ENCODE assay signal across 12 cellular contexts in the genomic region with DNA sequence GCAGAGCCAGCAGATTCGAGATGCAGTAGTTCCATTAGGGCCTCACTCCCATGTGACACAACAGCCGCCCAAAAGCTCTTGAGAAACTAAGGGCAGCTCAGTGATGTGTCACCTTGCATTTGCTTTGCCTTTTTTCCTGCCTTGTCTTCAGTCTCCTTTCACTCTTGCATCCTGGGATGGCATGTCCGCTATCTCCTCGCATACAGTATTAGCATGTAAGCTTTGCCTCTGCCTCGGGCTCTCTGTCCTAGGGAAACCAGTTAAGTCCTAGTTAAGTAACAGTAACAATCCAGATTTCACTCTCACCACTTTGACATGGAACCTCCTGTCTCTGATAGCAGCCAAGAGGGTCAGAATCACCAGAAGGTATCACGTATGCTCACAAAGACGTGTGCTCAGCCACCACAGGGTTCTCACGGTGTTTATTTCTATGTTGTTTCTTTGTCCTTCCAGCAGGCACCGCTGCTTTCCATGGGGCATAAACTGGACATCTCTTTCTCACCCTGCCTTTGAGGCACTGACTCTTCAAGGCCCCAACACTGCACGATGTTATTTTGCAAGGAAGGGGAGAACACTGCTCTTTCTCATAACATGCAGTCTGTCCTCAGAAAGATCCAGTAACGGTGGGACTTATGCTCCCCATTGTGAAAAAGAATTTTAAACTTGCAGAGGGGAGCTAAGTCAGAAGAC. TPM values are rescaled to one million over a fixed set of nuclear protein-coding genes. Genes with fewer than 3 reads are reported as not detected.
DNase-seq lines count a peak whose midpoint lies in the region; ATAC-seq, FAIRE-seq and TF ChIP-seq lines count a peak whose summit lies in the region.
"Had no signal": no experiment of that assay in that cellular context is flagged by ENCODE, and none has a peak within 500 bp of the region (broad histone marks: within the 10 kb centered on the region; RNA-seq: fewer than 3 reads in every experiment).

No MANE protein-coding gene starts in this region.

- WGBS in GM23248 (ENCODE audit: low coverage in 1 of 2, low lambda C conversion rate in 2 of 2, missing lambda C conversion rate in 2 of 2), 2 experiments = 59 to 67% methylated on average over 11 of the region's 11 CpGs

- H3K4me3 ChIP-seq in GM23248 = no peak overlapping the region
- H3K4me3 ChIP-seq in astrocyte (ENCODE audit: insufficient read depth, low read depth, low read length) = no peak overlapping the region
- H3K4me3 ChIP-seq in left ventricle myocardium inferior = peak overlapping the region; percentile 4
- peak overlapping the region; percentile 17 for H3K4me3 ChIP-seq in rectal smooth muscle tissue (ENCODE audit: low read length)

- H3K36me3 Mint-ChIP-seq in astrocyte (ENCODE audit: low read depth, unreplicated experiment) (peaks cover 2% of the 10 kb centered on the region), Calu3 (ENCODE audit: insufficient read depth, unreplicated experiment) (no peaks in the 10 kb centered on the region)

- H3K4me2 ChIP-seq in GM23248 (ENCODE audit: unreplicated experiment) (peak overlapping the region; percentile 68), astrocyte (ENCODE audit: low read length) (peak overlapping the region; percentile 69)

- H3K9ac ChIP-seq in GM23248 (peak overlapping the region; percentile 51), astrocyte (ENCODE audit: low read length) (peak overlapping the region; percentile 54), rectal smooth muscle tissue (ENCODE audit: low read length) (no peak overlapping the region)

- H3K9me2 ChIP-seq in GM23248 (ENCODE audit: insufficient read depth) = no peaks in the 10 kb centered on the region

- peaks cover 24% of the 10 kb centered on the region for H3K4me1 ChIP-seq in GM23248 (ENCODE audit: insufficient read depth)
- H3K4me1 ChIP-seq in astrocyte (ENCODE audit: insufficient read depth, low read length) = peaks cover 29% of the 10 kb centered on the region
- peaks cover 45% of the 10 kb centered on the region for H3K4me1 ChIP-seq in left ventricle myocardium inferior
- peaks cover 40% of the 10 kb centered on the region for H3K4me1 ChIP-seq in rectal smooth muscle tissue (ENCODE audit: control insufficient read depth, insufficient read depth, low read length)

- peaks cover 22% of the 10 kb centered on the region for H3K4me1 Mint-ChIP-seq in astrocyte (ENCODE audit: low read depth, unreplicated experiment)
- H3K4me1 Mint-ChIP-seq in Calu3 (ENCODE audit: low read depth, unreplicated experiment) = peaks cover 7% of the 10 kb centered on the region
- H3K4me1 Mint-ChIP-seq: B cell had no signal

- intact Hi-C loops in left ventricle myocardium inferior (cut with micrococcal nuclease) (no loop called here), Calu3 (cut with micrococcal nuclease; ENCODE audit: unreplicated experiment) (no loop called here)

- ATAC-seq in HG03354 (IDR thresholded peaks at IDR 0.05; ENCODE audit: poor library complexity, severe bottlenecking, unreplicated experiment) (no peak), GM18907 (IDR thresholded peaks at IDR 0.05; ENCODE audit: unreplicated experiment) (no peak)

- no peak for FAIRE-seq in astrocyte (lab: Jason Lieb, UNC)

- in situ Hi-C loops in GM23248 (cut with MboI) = no loop called here

- DNase-seq in GM23248 (peak; percentile 31), astrocyte (ENCODE audit: low read depth) (no peak), left ventricle myocardium inferior (no peak), Calu3 (no peak), H4 (ENCODE audit: low spot score) (no peak)
- DNase-seq: NCI-H1105 treated with DMSO at 0.1 percent for 48 hours, posterior cingulate gyrus had no signal

- H3K9me3 ChIP-seq in GM23248 (ENCODE audit: low read depth) = no peaks in the 10 kb centered on the region
- H3K9me3 ChIP-seq in astrocyte (ENCODE audit: insufficient read depth, low read depth, low read length) = no peaks in the 10 kb centered on the region
- no peaks in the 10 kb centered on the region for H3K9me3 ChIP-seq in left ventricle myocardium inferior (replicated peaks)

- H3K27me3 ChIP-seq in GM23248 (replicated peaks; ENCODE audit: insufficient read depth) (no peaks in the 10 kb centered on the region), astrocyte (ENCODE audit: insufficient read depth, low read length) (no peaks in the 10 kb centered on the region), left ventricle myocardium inferior (ENCODE audit: low read depth) (no peaks in the 10 kb centered on the region), rectal smooth muscle tissue (ENCODE audit: control insufficient read depth, insufficient read depth, low read length) (no peaks in the 10 kb centered on the region)

- H3F3A ChIP-seq in GM23248 (ENCODE audit: insufficient read depth) = peaks cover 23% of the 10 kb centered on the region

- no TSS peak for BruUV-seq in Calu3 (replicated peaks; lab: Mats Ljungman, UMichigan)

- TF ChIP-seq CTCF in astrocyte (IDR thresholded peaks at IDR 0.05; ENCODE audit: insufficient read depth, low read depth, low read length) (peak; percentile 9), left ventricle myocardium inferior (IDR thresholded peaks at IDR 0.05; ENCODE audit: borderline replicate concordance) (peak; percentile 34), Calu3 (IDR thresholded peaks at IDR 0.05; ENCODE audit: unreplicated experiment) (no peak)

- H3K4me3 Mint-ChIP-seq in astrocyte (ENCODE audit: unreplicated experiment) = no peak overlapping the region
- H3K4me3 Mint-ChIP-seq in Calu3 (ENCODE audit: low read depth, unreplicated experiment) = no peak overlapping the region
- H3K4me3 Mint-ChIP-seq: B cell had no signal

- H2AFZ ChIP-seq in GM23248 (peak overlapping the region; percentile 56), astrocyte (ENCODE audit: low read depth, low read length) (peak overlapping the region; percentile 4)

- H3K9me3 Mint-ChIP-seq in astrocyte (ENCODE audit: unreplicated experiment) = peaks cover 2% of the 10 kb centered on the region
- peaks cover 3% of the 10 kb centered on the region for H3K9me3 Mint-ChIP-seq in Calu3 (ENCODE audit: low read depth, unreplicated experiment)

- no peaks in the 10 kb centered on the region for H4K20me1 ChIP-seq in GM23248 (ENCODE audit: insufficient read depth)
- H4K20me1 ChIP-seq in astrocyte (ENCODE audit: insufficient read depth, low read length) = no peaks in the 10 kb centered on the region

- CTCF ChIA-PET in Calu3 (lab: Charles Lee) = interaction anchor here (1.1 to 1.4 kb wide), 2 partner anchors 15 to 120 kb away, joined by 3 to 4 read pairs; no protein-coding TSS in a partner anchor

- H3K27ac Mint-ChIP-seq in astrocyte (ENCODE audit: unreplicated experiment) = no peak overlapping the region
- H3K27ac Mint-ChIP-seq in Calu3 (ENCODE audit: unreplicated experiment) = no peak overlapping the region
- H3K27ac Mint-ChIP-seq: B cell had no signal

- H3K27ac ChIP-seq in GM23248 (peak overlapping the region; percentile 88), astrocyte (ENCODE audit: low read depth, low read length) (peak overlapping the region; percentile 84), left ventricle myocardium inferior (replicated peaks) (peak overlapping the region; percentile 88), rectal smooth muscle tissue (ENCODE audit: low read depth, low read length) (peak overlapping the region; percentile 95)
- H3K27ac ChIP-seq: HL-60 had no signal

- H3K27me3 Mint-ChIP-seq in astrocyte (ENCODE audit: low read depth, unreplicated experiment) (no peaks in the 10 kb centered on the region), Calu3 (ENCODE audit: unreplicated experiment) (no peaks in the 10 kb centered on the region)

- no peaks in the 10 kb centered on the region for H3K36me3 ChIP-seq in GM23248 (ENCODE audit: low read depth)
- no peaks in the 10 kb centered on the region for H3K36me3 ChIP-seq in astrocyte (ENCODE audit: insufficient read depth, low read length)
- H3K36me3 ChIP-seq in left ventricle myocardium inferior = no peaks in the 10 kb centered on the region
- H3K36me3 ChIP-seq in rectal smooth muscle tissue (ENCODE audit: control insufficient read depth, insufficient read depth, low read length) = no peaks in the 10 kb centered on the region

- H3K79me2 ChIP-seq in GM23248 (ENCODE audit: insufficient read depth) = no peaks in the 10 kb centered on the region
- H3K79me2 ChIP-seq in astrocyte (ENCODE audit: insufficient read depth, low read length) = no peaks in the 10 kb centered on the region

RNA-seq across cellular contexts. Expression of gene SORBS2, which starts 26.7 kb away (rescaled TPM):
- 0.32 and 5.8 TPM in 2 replicates for total RNA-seq in GM23248 (2014; rRNA removed; shearing (Covaris generic))
- polyA plus RNA-seq in GM23248 (2016; fragmentation: Nextera tagmentation; extraction: Ambion mirVana) = 1.5 and 2.3 TPM in 2 replicates
- total RNA-seq in astrocyte (96.1 and 97.4 TPM in 2 replicates), left ventricle myocardium inferior (1,282 TPM), Calu3 (2022) (37.2 and 52.8 TPM in 2 replicates)
- total RNA-seq in H4 (2014; rRNA removed; shearing (Covaris generic)) = 0.41 and 1.5 TPM in 2 replicates

Comparison
In these comparisons a context has a peak if more than half of its experiments do, and no peak if none do; other contexts are left out.
1. H3K4me3 ChIP-seq: peak in left ventricle myocardium inferior (single experiment) and rectal smooth muscle tissue (single experiment); none in GM23248 (single experiment) and astrocyte (single experiment).
2. Peak in every context shown above with its lines, with median percentiles within 50 percentile points of each other: H3K27ac ChIP-seq.